ENCODE assay signal across 25 cellular contexts in genomic region chr1:43214465-43215444, GRCh38. TPM values are rescaled to one million over a fixed set of nuclear protein-coding genes. Genes with fewer than 3 reads are reported as not detected.
"Had no signal": no experiment of that assay in that cellular context is flagged by ENCODE, and none has a peak within 500 bp of the region (broad histone marks: within the 10 kb centered on the region; RNA-seq: fewer than 3 reads in every experiment).

No MANE protein-coding gene starts in this region.

- H3K27ac Mint-ChIP-seq: activated CD4-positive, alpha-beta memory T cell treated with anti-CD3 and anti-CD28 coated beads for 36 hours; activated CD4-positive, alpha-beta T cell treated with anti-CD3 and anti-CD28 coated beads for 36 hours; activated naive CD4-positive, alpha-beta T cell treated with anti-CD3 and anti-CD28 coated beads, Interleukin-2, amount 50 U/mL, for 72 hours; natural killer cell treated with Interleukin-12 subunit alpha and Interleukin-12 subunit beta and Interleukin-15 and Interleukin-18, amount 100 ng/mL, for 72 hours; progenitor cell of endocrine pancreas; T-helper 17 cell had no signal

- DNase-seq: activated CD4-positive, alpha-beta memory T cell treated with anti-CD3 and anti-CD28 coated beads for 36 hours; activated CD4-positive, alpha-beta T cell treated with anti-CD3 and anti-CD28 coated beads for 36 hours; activated effector memory CD4-positive, alpha-beta T cell treated with Interleukin-2 at 50 U/mL for 16 hours; activated T-cell treated with anti-CD3 and anti-CD28 coated beads, Interleukin-2, amount 50 U/mL, for 4 hours; amniotic stem cell; body of pancreas; effector memory CD4-positive, alpha-beta T cell; hypothalamus; kidney glomerular epithelial cell; mesendoderm; stimulated activated CD4-positive, alpha-beta T cell treated with anti-CD3 and anti-CD28 coated beads, Interleukin-15, amount 100 ng/mL, for 24 hours; stimulated activated CD4-positive, alpha-beta T cell treated with anti-CD3 and anti-CD28 coated beads, Interleukin-4, amount 100 ng/mL, for 1 hour; stimulated activated naive CD4-positive, alpha-beta T cell treated with Interleukin-2 at 50 U/mL for 16 hours; T-helper 17 cell; trophoblast cell; WERI-Rb-1 had no signal

- H3K27me3 ChIP-seq: body of pancreas, right atrium auricular region, suprapubic skin had no signal

- H3K27ac ChIP-seq: body of pancreas, coronary artery, epithelial cell of prostate, right atrium auricular region, skin epidermis, suprapubic skin, WERI-Rb-1 had no signal

- H3K4me1 Mint-ChIP-seq: activated CD4-positive, alpha-beta T cell treated with anti-CD3 and anti-CD28 coated beads for 36 hours; central memory CD8-positive, alpha-beta T cell; T-helper 17 cell had no signal

- H3K4me3 ChIP-seq: body of pancreas, coronary artery, right atrium auricular region, skin epidermis, suprapubic skin had no signal

- H3K9me3 ChIP-seq: body of pancreas, right atrium auricular region, suprapubic skin had no signal

- H3K4me1 ChIP-seq: right atrium auricular region, suprapubic skin had no signal

- H3K36me3 Mint-ChIP-seq: activated CD4-positive, alpha-beta memory T cell treated with anti-CD3 and anti-CD28 coated beads for 36 hours; activated naive CD4-positive, alpha-beta T cell treated with anti-CD3 and anti-CD28 coated beads, Interleukin-2, amount 50 U/mL, for 72 hours; natural killer cell treated with Interleukin-12 subunit alpha and Interleukin-12 subunit beta and Interleukin-15 and Interleukin-18, amount 100 ng/mL, for 72 hours had no signal

- H3K36me3 ChIP-seq: right atrium auricular region, suprapubic skin, WERI-Rb-1 had no signal

- ATAC-seq: activated CD4-positive, alpha-beta T cell treated with anti-CD3 and anti-CD28 coated beads for 36 hours; activated naive CD4-positive, alpha-beta T cell treated with anti-CD3 and anti-CD28 coated beads, Interleukin-2, amount 50 U/mL, for 72 hours; activated T-cell treated with anti-CD3 and anti-CD28 coated beads, Interleukin-2, amount 50 U/mL, for 4 hours; body of pancreas; natural killer cell treated with Interleukin-12 subunit alpha and Interleukin-12 subunit beta and Interleukin-15 and Interleukin-18, amount 100 ng/mL, for 72 hours; T-helper 17 cell had no signal

- H3K4me3 Mint-ChIP-seq: activated CD4-positive, alpha-beta memory T cell treated with anti-CD3 and anti-CD28 coated beads for 36 hours; activated CD4-positive, alpha-beta T cell treated with anti-CD3 and anti-CD28 coated beads for 36 hours; activated T-cell treated with anti-CD3 and anti-CD28 coated beads, Interleukin-2, amount 50 U/mL, for 4 hours; central memory CD8-positive, alpha-beta T cell; natural killer cell treated with Interleukin-12 subunit alpha and Interleukin-12 subunit beta and Interleukin-15 and Interleukin-18, amount 100 ng/mL, for 72 hours; T-helper 17 cell had no signal

- H3K27me3 Mint-ChIP-seq: progenitor cell of endocrine pancreas had no signal

- H3K9me3 Mint-ChIP-seq: activated CD4-positive, alpha-beta memory T cell treated with anti-CD3 and anti-CD28 coated beads for 36 hours; activated naive CD4-positive, alpha-beta T cell treated with anti-CD3 and anti-CD28 coated beads, Interleukin-2, amount 50 U/mL, for 72 hours; activated T-cell treated with anti-CD3 and anti-CD28 coated beads, Interleukin-2, amount 50 U/mL, for 4 hours; central memory CD8-positive, alpha-beta T cell; natural killer cell treated with Interleukin-12 subunit alpha and Interleukin-12 subunit beta and Interleukin-15 and Interleukin-18, amount 100 ng/mL, for 72 hours had no signal

RNA-seq across cellular contexts. Expression of gene CFAP57, which starts 42.6 kb away (rescaled TPM):
- total RNA-seq: T-helper 17 cell had no signal

RNA-seq across cellular contexts. Expression of gene TMEM125, which starts 55.0 kb away (rescaled TPM):
- total RNA-seq: activated CD4-positive, alpha-beta T cell treated with anti-CD3 and anti-CD28 coated beads for 36 hours; activated T-cell treated with anti-CD3 and anti-CD28 coated beads, Interleukin-2, amount 50 U/mL, for 4 hours; natural killer cell treated with Interleukin-12 subunit alpha and Interleukin-12 subunit beta and Interleukin-15 and Interleukin-18, amount 100 ng/mL, for 72 hours; T-helper 17 cell had no signal
